ENCODE assay signal across 21 cellular contexts in genomic region chr4:28548549-28548948, GRCh38.
DNase-seq lines count a peak whose midpoint lies in the region; ATAC-seq and TF ChIP-seq lines count a peak whose summit lies in the region.
"Had no signal": no experiment of that assay in that cellular context is flagged by ENCODE, and none has a peak within 500 bp of the region (broad histone marks: within the 10 kb centered on the region; RNA-seq: fewer than 3 reads in every experiment).

No MANE protein-coding gene starts in this region.

- TF ChIP-seq EP300 in SK-N-SH (IDR thresholded peaks at IDR 0.05; ENCODE audit: borderline replicate concordance in 1 of 2, low read depth in 1 of 2, low read length in 1 of 2) (no peak), esophagus muscularis mucosa (IDR thresholded peaks at IDR 0.05) (no peak)

- H3K79me2 ChIP-seq in SK-N-SH (ENCODE audit: insufficient read depth): no peaks in the 10 kb centered on the region

- H3K4me3 Mint-ChIP-seq in HFFc6: no peak overlapping the region
- H3K4me3 Mint-ChIP-seq: CD14-positive monocyte, IgD-negative memory B cell had no signal

- 31% methylated on average over 6 of the region's 6 CpGs for WGBS in SK-N-SH (ENCODE audit: low lambda C conversion rate)
- 71% methylated on average over 6 of the region's 6 CpGs for WGBS in esophagus muscularis mucosa

- no peak for TF ChIP-seq CTCF in SK-N-SH (IDR thresholded peaks at IDR 0.05)
- TF ChIP-seq CTCF in esophagus muscularis mucosa (IDR thresholded peaks at IDR 0.05): no peak
- no peak for TF ChIP-seq CTCF in HFFc6 (IDR thresholded peaks at IDR 0.05)

- intact Hi-C loops in esophagus muscularis mucosa (cut with DNase I): no loop called here

- no peak overlapping the region for H3K4me2 ChIP-seq in SK-N-SH

- no peaks in the 10 kb centered on the region for H3K27me3 Mint-ChIP-seq in HFFc6 (ENCODE audit: insufficient read depth)
- H3K27me3 Mint-ChIP-seq: IgD-negative memory B cell had no signal

- POLR2A ChIA-PET in SK-N-SH (lab: Yijun Ruan, JAX): no interaction called here

- H3F3A ChIP-seq in SK-N-SH (replicated peaks; ENCODE audit: insufficient read depth): peaks cover 3% of the 10 kb centered on the region

- ATAC-seq in SK-N-SH treated with all-trans-retinoic acid at 6 μM for 48 hours: no peak
- ATAC-seq in HG02642 (IDR thresholded peaks at IDR 0.05; ENCODE audit: poor library complexity, unreplicated experiment): no peak

- H3K27me3 ChIP-seq in SK-N-SH (ENCODE audit: insufficient read depth) (no peaks in the 10 kb centered on the region), endocrine pancreas (ENCODE audit: control insufficient read depth, insufficient read depth, low read length) (no peaks in the 10 kb centered on the region), esophagus muscularis mucosa (no peaks in the 10 kb centered on the region)
- H3K27me3 ChIP-seq: MG63 had no signal

- no peak overlapping the region for H3K27ac Mint-ChIP-seq in HFFc6
- H3K27ac Mint-ChIP-seq: CD14-positive monocyte, IgD-negative memory B cell had no signal

- no peak overlapping the region for H3K27ac ChIP-seq in SK-N-SH (ENCODE audit: low read depth in 2 of 2, low read length in 1 of 2)
- no peak overlapping the region for H3K27ac ChIP-seq in esophagus muscularis mucosa (replicated peaks in 1 of 4)

- H3K9me3 Mint-ChIP-seq in HFFc6: peaks cover 2% of the 10 kb centered on the region; the same call in 1 of the 2 replicates

- H3K9me3 ChIP-seq in SK-N-SH: 0 out of 2 replicates have a peak, but pooled peaks cover 4% of the 10 kb centered on the region
- no peaks in the 10 kb centered on the region for H3K9me3 ChIP-seq in endocrine pancreas (ENCODE audit: control insufficient read depth, low read length)
- H3K9me3 ChIP-seq in esophagus muscularis mucosa: no peaks in the 10 kb centered on the region
- H3K9me3 ChIP-seq: HAP-1, MG63 had no signal

- no peak overlapping the region for H3K4me3 ChIP-seq in SK-N-SH (ENCODE audit: low read depth in 2 of 2, low read length in 1 of 2)
- peak overlapping the region; percentile 22 for H3K4me3 ChIP-seq in endocrine pancreas (ENCODE audit: control insufficient read depth, insufficient read depth, low read length)
- no peak overlapping the region for H3K4me3 ChIP-seq in esophagus muscularis mucosa
- H3K4me3 ChIP-seq: HAP-1, MG63 had no signal

- no peak for TF ChIP-seq RAD21 in SK-N-SH (IDR thresholded peaks at IDR 0.05; ENCODE audit: low read length)

- H3K36me3 ChIP-seq in SK-N-SH (replicated peaks in 1 of 2; ENCODE audit: control insufficient read depth in 1 of 2, insufficient read depth in 2 of 2, low read length in 1 of 2) (no peaks in the 10 kb centered on the region), endocrine pancreas (ENCODE audit: control insufficient read depth, insufficient read depth, low read length) (no peaks in the 10 kb centered on the region), esophagus muscularis mucosa (no peaks in the 10 kb centered on the region)
- H3K36me3 ChIP-seq: HAP-1, MG63 had no signal

- no peak for TF ChIP-seq POLR2A in esophagus muscularis mucosa (IDR thresholded peaks at IDR 0.05; ENCODE audit: low read depth)

- CTCF ChIA-PET in SK-N-SH (lab: Yijun Ruan, JAX): interaction anchor here (0.9 to 1.2 kb wide), 2 partner anchors 12 to 17 kb away, joined by 3 read pairs; no protein-coding TSS in a partner anchor

- DNase-seq in SK-N-SH (no peak), iPS-NIHi7 (ENCODE audit: extremely low spot score) (peak; percentile 20), esophagus muscularis mucosa (ENCODE audit: extremely low spot score) (no peak), HFFc6 (no peak), HuH-7 (ENCODE audit: low spot score) (no peak)
- DNase-seq: 8988T; DMS79 treated with DMSO at 0.1 percent for 48 hours; Karpas-422; MG63; NCI-H1092; NCI-H2081; NCI-H510A; NCI-H748 treated with DMSO at 0.1 percent for 48 hours; NK-92 treated with Interleukin-12 subunit alpha and Interleukin-12 subunit beta, amount 100 ng/mL, for 24 hours; SHP77 had no signal

- no peaks in the 10 kb centered on the region for H3K4me1 ChIP-seq in SK-N-SH (ENCODE audit: control insufficient read depth in 1 of 2, insufficient read depth in 2 of 2, low read depth in 1 of 2, low read length in 1 of 2)
- peaks cover 5% of the 10 kb centered on the region for H3K4me1 ChIP-seq in endocrine pancreas (ENCODE audit: control insufficient read depth, insufficient read depth, low read length)
- H3K4me1 ChIP-seq in esophagus muscularis mucosa: no peaks in the 10 kb centered on the region
- H3K4me1 ChIP-seq: HAP-1 had no signal

- 0 out of 2 replicates have a peak overlapping the region, but pooled peaks have one; percentile 57 for H2AFZ ChIP-seq in SK-N-SH (ENCODE audit: low read depth)

- no peak overlapping the region for H3K9ac ChIP-seq in SK-N-SH
- H3K9ac ChIP-seq in endocrine pancreas (ENCODE audit: control insufficient read depth, insufficient read depth, low read length): no peak overlapping the region

- peaks cover 11% of the 10 kb centered on the region; the same call in 1 of the 2 replicates for H3K4me1 Mint-ChIP-seq in HFFc6 (ENCODE audit: low read depth)
- H3K4me1 Mint-ChIP-seq: CD14-positive monocyte, IgD-negative memory B cell had no signal

- no peaks in the 10 kb centered on the region for H4K20me1 ChIP-seq in SK-N-SH (ENCODE audit: insufficient read depth)

- H3K9me2 ChIP-seq in SK-N-SH: no peaks in the 10 kb centered on the region

- H3K36me3 Mint-ChIP-seq in HFFc6 (ENCODE audit: low read depth): peaks cover under 1% of the 10 kb centered on the region; the same call in 1 of the 2 replicates
- H3K36me3 Mint-ChIP-seq: CD14-positive monocyte, IgD-negative memory B cell had no signal

TF ChIP-seq in SK-N-SH, 30 proteins besides CTCF, POLR2A, EP300 and RAD21 (continues in another document):
- no peak for TF ChIP-seq PBX3 (IDR thresholded peaks at IDR 0.05)
- no peak for TF ChIP-seq MAX (IDR thresholded peaks at IDR 0.05; ENCODE audit: low read depth)
- TF ChIP-seq TEAD4 (IDR thresholded peaks at IDR 0.05; ENCODE audit: borderline replicate concordance, insufficient read depth): no peak
- TF ChIP-seq NFIC (IDR thresholded peaks at IDR 0.05; ENCODE audit: borderline replicate concordance): no peak
- no peak for TF ChIP-seq MXI1 (IDR thresholded peaks at IDR 0.05; ENCODE audit: low read depth, low read length)
- TF ChIP-seq FOSL2 (IDR thresholded peaks at IDR 0.05; ENCODE audit: borderline replicate concordance, low read depth): no peak
- no peak for TF ChIP-seq SMC3 (IDR thresholded peaks at IDR 0.05; ENCODE audit: low read depth, low read length)
- TF ChIP-seq FOXM1 (IDR thresholded peaks at IDR 0.05; ENCODE audit: low read depth): no peak
- TF ChIP-seq ELF1 (IDR thresholded peaks at IDR 0.05): no peak

TF ChIP-seq in SK-N-SH treated with all-trans-retinoic acid at 6 μM for 48 hours, 23 proteins besides CTCF, POLR2A, EP300 and RAD21 (continues in another document):
- no peak for TF ChIP-seq RARB (CRISPR knock-in tag; IDR thresholded peaks at IDR 0.05)
- no peak for TF ChIP-seq TCF4 (CRISPR knock-in tag; IDR thresholded peaks at IDR 0.05; ENCODE audit: borderline replicate concordance)
- TF ChIP-seq BACH2 (CRISPR knock-in tag; IDR thresholded peaks at IDR 0.05; ENCODE audit: borderline replicate concordance): no peak
- no peak for TF ChIP-seq ZFP3 (CRISPR knock-in tag; IDR thresholded peaks at IDR 0.05)
- TF ChIP-seq PPARA (CRISPR knock-in tag; IDR thresholded peaks at IDR 0.05; ENCODE audit: borderline replicate concordance): no peak
- no peak for TF ChIP-seq ESRRG (CRISPR knock-in tag; IDR thresholded peaks at IDR 0.05)
- no peak for TF ChIP-seq ZFP30 (CRISPR knock-in tag; IDR thresholded peaks at IDR 0.05)
- TF ChIP-seq CSRNP3 (CRISPR knock-in tag; IDR thresholded peaks at IDR 0.05): no peak
- TF ChIP-seq PATZ1 (CRISPR knock-in tag; IDR thresholded peaks at IDR 0.05; ENCODE audit: borderline replicate concordance): no peak
- TF ChIP-seq ARNTL (CRISPR knock-in tag; IDR thresholded peaks at IDR 0.05; ENCODE audit: borderline replicate concordance, low read depth): no peak
- no peak for TF ChIP-seq TOX (CRISPR knock-in tag; IDR thresholded peaks at IDR 0.05; ENCODE audit: borderline replicate concordance)
